In genomic region chr1:228500901-228501871, GRCh38 we compare ENCODE assay signal across 1 cellular context.
TF ChIP-seq lines count a peak whose summit lies in the region.

No MANE protein-coding gene starts in this region.

TF ChIP-seq in HepG2, 621 proteins besides CTCF, POLR2A, EP300 and RAD21 (continued from another document):
- TF ChIP-seq ZNF687 (CRISPR knock-in tag; IDR thresholded peaks at IDR 0.05) (peak; percentile 74), SP5 (CRISPR knock-in tag; IDR thresholded peaks at IDR 0.05; ENCODE audit: borderline replicate concordance, low read depth) (no peak), ZSCAN20 (CRISPR knock-in tag; IDR thresholded peaks at IDR 0.05; ENCODE audit: borderline replicate concordance) (no peak), SALL1 (CRISPR knock-in tag; IDR thresholded peaks at IDR 0.05) (peak; percentile 44; the same call in 1 of the 2 replicates), SKIL (CRISPR knock-in tag; IDR thresholded peaks at IDR 0.05; ENCODE audit: borderline replicate concordance) (no peak), ZBTB1 (CRISPR knock-in tag; IDR thresholded peaks at IDR 0.05; ENCODE audit: borderline replicate concordance) (no peak), FOXM1 (CRISPR knock-in tag; IDR thresholded peaks at IDR 0.05) (no peak), ZIK1 (CRISPR knock-in tag; IDR thresholded peaks at IDR 0.05; ENCODE audit: borderline replicate concordance, low read depth) (peak; percentile 48; the same call in 1 of the 2 replicates), HCFC1 (IDR thresholded peaks at IDR 0.05; ENCODE audit: low read depth, low read length) (no peak), EHMT2 (IDR thresholded peaks at IDR 0.05; ENCODE audit: borderline replicate concordance, low read depth, low read length) (no peak), KLF16 (CRISPR knock-in tag; IDR thresholded peaks at IDR 0.05) (peak in 1 of 2 experiments; percentile 23; a peak in 1 of 4 replicates), NCOA2 (CRISPR knock-in tag; IDR thresholded peaks at IDR 0.05) (no peak), ISL2 (CRISPR knock-in tag; IDR thresholded peaks at IDR 0.05) (no peak), KDM3A (CRISPR knock-in tag; IDR thresholded peaks at IDR 0.05; ENCODE audit: low read depth) (0 out of 2 replicates have a peak, but pooled peaks have one; percentile 30), MAFG (CRISPR knock-in tag; IDR thresholded peaks at IDR 0.05) (no peak), IRX3 (CRISPR knock-in tag; IDR thresholded peaks at IDR 0.05; ENCODE audit: borderline replicate concordance, low read depth) (no peak), ZFAT (CRISPR knock-in tag; conservative IDR thresholded peaks at IDR 0.05) (no peak), ZNF777 (CRISPR knock-in tag; IDR thresholded peaks at IDR 0.05) (peak; percentile 51; the same call in 1 of the 2 replicates), HDAC1 (CRISPR knock-in tag; IDR thresholded peaks at IDR 0.05) (no peak; the same call in 1 of the 2 replicates), CSRNP1 (CRISPR knock-in tag; IDR thresholded peaks at IDR 0.05) (no peak), FOSL1 (CRISPR knock-in tag; IDR thresholded peaks at IDR 0.05; ENCODE audit: borderline replicate concordance) (no peak), PRDM10 (CRISPR knock-in tag; IDR thresholded peaks at IDR 0.05; ENCODE audit: low read depth) (peak; percentile 96), ZNF260 (CRISPR knock-in tag; IDR thresholded peaks at IDR 0.05; ENCODE audit: borderline replicate concordance, low read depth) (no peak), CBX2 (IDR thresholded peaks at IDR 0.05; ENCODE audit: low read depth, low read length) (no peak), CBX2 (CRISPR knock-in tag; IDR thresholded peaks at IDR 0.05; ENCODE audit: low read depth) (no peak), ZNF570 (CRISPR knock-in tag; IDR thresholded peaks at IDR 0.05; ENCODE audit: borderline replicate concordance) (no peak), LRRFIP1 (CRISPR knock-in tag; conservative IDR thresholded peaks at IDR 0.05) (no peak), ARNT2 (CRISPR knock-in tag; IDR thresholded peaks at IDR 0.05; ENCODE audit: low read depth) (no peak), ZGPAT (CRISPR knock-in tag; IDR thresholded peaks at IDR 0.05) (0 out of 2 replicates have a peak, but pooled peaks have one; percentile 26), HOXA5 (CRISPR knock-in tag; IDR thresholded peaks at IDR 0.05) (peak; percentile 50; the same call in 1 of the 2 replicates), HMGA1 (CRISPR knock-in tag; conservative IDR thresholded peaks at IDR 0.05) (no peak), SMC3 (IDR thresholded peaks at IDR 0.05; ENCODE audit: low read length) (peak; percentile 64), PBX2 (CRISPR knock-in tag; IDR thresholded peaks at IDR 0.05) (no peak), ZNF546 (CRISPR knock-in tag; conservative IDR thresholded peaks at IDR 0.05) (no peak), THAP7 (CRISPR knock-in tag; IDR thresholded peaks at IDR 0.05) (no peak), GPN1 (CRISPR knock-in tag; IDR thresholded peaks at IDR 0.05; ENCODE audit: borderline replicate concordance) (no peak)
